In the genomic region with DNA sequence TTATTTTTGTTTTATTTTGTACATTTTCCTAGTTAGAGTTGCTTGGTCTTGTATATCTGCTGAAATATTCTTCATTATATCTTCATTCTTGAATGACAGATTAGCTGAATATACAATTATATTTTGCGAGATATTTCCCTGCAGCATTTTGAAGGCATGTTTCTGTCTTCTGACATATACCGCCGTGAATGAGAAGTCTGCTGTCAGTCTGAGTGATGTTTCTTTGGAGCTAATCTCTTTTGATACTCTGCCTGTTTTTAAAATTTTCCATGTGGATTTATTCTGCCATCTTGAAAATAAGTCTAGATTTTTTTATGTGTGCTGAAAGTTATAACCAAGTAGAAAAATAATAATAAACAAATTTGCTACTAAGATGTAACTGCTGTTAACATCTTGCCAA, we compare ENCODE assay signal across 11 cellular contexts.
"Had no signal": no experiment of that assay in that cellular context is flagged by ENCODE, and none has a peak within 500 bp of the region (broad histone marks: within the 10 kb centered on the region; RNA-seq: fewer than 3 reads in every experiment).

No MANE protein-coding gene starts in this region.

- ATAC-seq: GM23338, HCT116 had no signal

- H3K4me3 ChIP-seq: GM23248, GM23338, HAP-1 had no signal

- DNase-seq: GM23248, GOT3, H7, H9, HCEC 1CT, HFFc6 had no signal

- FAIRE-seq: H1, H54 had no signal

- H2AFZ ChIP-seq: GM23248, GM23338 had no signal

- H3K27ac ChIP-seq: GM23248 had no signal

- H3K36me3 ChIP-seq: HAP-1 had no signal

- H3K9ac ChIP-seq: GM23248 had no signal

- H3K4me1 ChIP-seq: HAP-1 had no signal

- H3K4me2 ChIP-seq: GM23338 had no signal
